1 cellular context compared by ENCODE assay signal in genomic region chr11:100887659-100888058, GRCh38.
TF ChIP-seq lines count a peak whose summit lies in the region.

No MANE protein-coding gene starts in this region.

TF ChIP-seq in GM23338, 12 proteins besides CTCF, POLR2A, EP300 and RAD21 (continued from another document):
- TF ChIP-seq REST (IDR thresholded peaks at IDR 0.05; ENCODE audit: unreplicated experiment) (no peak), ETS1 (IDR thresholded peaks at IDR 0.05) (no peak), STAT1 (IDR thresholded peaks at IDR 0.05; ENCODE audit: unreplicated experiment) (no peak)
